In the genomic region with DNA sequence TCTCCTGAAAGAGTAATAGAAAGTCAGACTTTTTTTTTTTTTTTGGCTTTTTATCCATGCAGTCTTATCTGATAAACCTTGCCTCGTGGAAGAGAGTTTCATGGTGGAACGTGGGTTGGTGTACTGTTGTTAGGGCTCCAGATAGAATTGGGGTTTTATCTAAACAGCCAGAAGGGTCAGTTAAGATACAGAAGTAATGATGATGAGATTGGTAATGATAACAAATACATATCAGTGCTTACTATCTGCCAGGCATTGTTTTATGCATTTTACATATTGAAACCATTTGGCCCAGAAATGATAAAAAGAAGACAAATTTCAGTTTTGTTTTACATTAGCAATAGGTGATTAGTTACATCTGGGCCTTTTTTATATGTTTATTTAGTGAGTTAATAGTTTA, we compare ENCODE assay signal across 13 cellular contexts.
"Had no signal": no experiment of that assay in that cellular context is flagged by ENCODE, and none has a peak within 500 bp of the region (broad histone marks: within the 10 kb centered on the region; RNA-seq: fewer than 3 reads in every experiment).

No MANE protein-coding gene starts in this region.

- H3K9me3 ChIP-seq: neutrophil, pancreas, right lobe of liver, vagina had no signal

- ATAC-seq: activated CD4-positive, alpha-beta T cell treated with anti-CD3 and anti-CD28 coated beads for 36 hours; natural killer cell treated with Interleukin-12 subunit alpha and Interleukin-12 subunit beta and Interleukin-15 and Interleukin-18, amount 100 ng/mL, for 72 hours; right lobe of liver; stimulated activated naive CD8-positive, alpha-beta T cell treated with anti-CD3 and anti-CD28 coated beads, Interleukin-15, amount 100 ng/mL, for 72 hours had no signal

- H3K27me3 ChIP-seq: cardiac muscle cell, neutrophil, pancreas, right lobe of liver, vagina had no signal

- H3K4me3 ChIP-seq: cardiac muscle cell, pancreas, right lobe of liver, smooth muscle cell, vagina had no signal

- DNase-seq: activated CD4-positive, alpha-beta memory T cell treated with anti-CD3 and anti-CD28 coated beads for 36 hours; activated CD4-positive, alpha-beta T cell treated with anti-CD3 and anti-CD28 coated beads for 36 hours; dermis blood vessel endothelial cell; pancreas; right lobe of liver; stimulated activated CD4-positive, alpha-beta T cell treated with anti-CD3 and anti-CD28 coated beads, Interleukin-4, amount 100 ng/mL, for 1 hour; stimulated activated naive CD8-positive, alpha-beta T cell treated with anti-CD3 and anti-CD28 coated beads, Interleukin-15, amount 100 ng/mL, for 72 hours; trophoblast cell had no signal

- H3K4me1 ChIP-seq: pancreas, right lobe of liver, vagina had no signal

- H3K4me2 ChIP-seq: smooth muscle cell had no signal

- H3K36me3 ChIP-seq: cardiac muscle cell, neutrophil, pancreas, right lobe of liver, vagina had no signal

- H3K27ac ChIP-seq: cardiac muscle cell, neutrophil, pancreas, right lobe of liver, vagina had no signal
